In genomic region chr2:145380436-145381017, GRCh38 we compare ENCODE assay signal across 13 cellular contexts.
A peak's percentile ranks its signal among the peaks of the same experiment; 100 is the strongest.
DNase-seq lines count a peak whose midpoint lies in the region; ATAC-seq and TF ChIP-seq lines count a peak whose summit lies in the region.
"Had no signal": no experiment of that assay in that cellular context is flagged by ENCODE, and none has a peak within 500 bp of the region (broad histone marks: within the 10 kb centered on the region; RNA-seq: fewer than 3 reads in every experiment).

No MANE protein-coding gene starts in this region.

- no peak for TF ChIP-seq CTCF in choroid plexus epithelial cell (conservative IDR thresholded peaks at IDR 0.05; ENCODE audit: low read depth, low read length)

- ATAC-seq in GM21367 (IDR thresholded peaks at IDR 0.05; ENCODE audit: unreplicated experiment), result no peak
- ATAC-seq: heart right ventricle, mucosa of descending colon, T-helper 17 cell had no signal

- H3K4me3 ChIP-seq in choroid plexus epithelial cell (ENCODE audit: low read depth, low read length), result no peak overlapping the region
- H3K4me3 ChIP-seq: heart right ventricle, mucosa of descending colon had no signal

- DNase-seq in EH (ENCODE audit: low read depth) (peak; percentile 89), NCI-H2171 (lab: John Stamatoyannopoulos, UW) (peak; percentile 59), choroid plexus epithelial cell (ENCODE audit: low read depth) (peak; percentile 80), non-pigmented ciliary epithelial cell (ENCODE audit: low read depth) (peak; percentile 52), islet precursor cell (no peak), NOMO-1 treated with dmso at 0.1 percent for 144 hours (lab: John Stamatoyannopoulos, UW; ENCODE audit: unreplicated experiment) (no peak)
- DNase-seq in stimulated activated CD4-positive, alpha-beta T cell treated with anti-CD3 and anti-CD28 coated beads, Interleukin-2, amount 100 ng/mL, for 24 hours, result no peak
- DNase-seq: GDM1; heart right ventricle; mucosa of descending colon; stimulated activated naive CD4-positive, alpha-beta T cell; T-helper 17 cell had no signal

Comparison
In these comparisons a context has a peak if more than half of its experiments do, and no peak if none do; other contexts are left out.
1. DNase-seq: peak in EH (single experiment), NCI-H2171 (single experiment), choroid plexus epithelial cell (single experiment) and non-pigmented ciliary epithelial cell (single experiment); none in stimulated activated CD4-positive, alpha-beta T cell treated with anti-CD3 and anti-CD28 coated beads, Interleukin-2, amount 100 ng/mL, for 24 hours (0 of 2), islet precursor cell (single experiment) and NOMO-1 treated with dmso at 0.1 percent for 144 hours (single experiment).